In the genomic region with DNA sequence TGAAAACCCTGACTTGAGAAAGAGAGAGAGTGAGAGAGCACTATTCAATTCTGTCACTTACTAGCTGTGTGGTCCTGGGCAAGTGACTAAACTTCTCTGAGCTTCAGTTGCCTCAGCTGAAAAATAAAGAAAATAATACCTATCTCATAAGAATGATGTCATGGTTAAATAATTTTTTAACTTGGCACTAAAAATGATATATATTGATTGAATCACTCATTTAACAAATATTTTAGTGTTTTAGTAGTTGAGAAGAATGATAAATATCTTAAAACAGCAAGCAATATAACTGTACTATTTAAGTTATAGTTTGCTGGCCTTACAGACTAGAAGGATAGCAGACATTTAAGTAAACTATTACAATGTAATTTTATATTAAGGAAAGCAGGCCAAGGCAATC, we compare ENCODE assay signal across 35 cellular contexts.
"Had no signal": no experiment of that assay in that cellular context is flagged by ENCODE, and none has a peak within 500 bp of the region (broad histone marks: within the 10 kb centered on the region; RNA-seq: fewer than 3 reads in every experiment).

No MANE protein-coding gene starts in this region.

- H3K36me3 ChIP-seq: MG63 had no signal

- H3K4me2 ChIP-seq: KMS-11 had no signal

- H3K9me3 ChIP-seq: MG63 had no signal

- DNase-seq: Karpas-422, Kasumi-1, MG63, MM.1S, MV-4-11, NCI-H1048, NCI-H1092, NCI-H1092 treated with DMSO at 0.1 percent for 48 hours, NCI-H1105, NCI-H1105 treated with DMSO at 0.1 percent for 48 hours, NCI-H1417, NCI-H1417 treated with DMSO at 0.1 percent for 48 hours, NCI-H1436, NCI-H1436 treated with DMSO at 0.1 percent for 48 hours, NCI-H146, NCI-H1694, NCI-H1694 treated with DMSO at 0.1 percent for 48 hours, NCI-H187, NCI-H187 treated with DMSO at 0.1 percent for 48 hours, NCI-H1930, NCI-H2029, NCI-H2029 treated with DMSO at 0.1 percent for 48 hours, NCI-H2081, NCI-H2081 treated with DMSO at 0.1 percent for 48 hours, NCI-H2107, NCI-H2171, NCI-H2171 treated with DMSO at 0.1 percent for 48 hours, NCI-H2227 treated with DMSO at 0.1 percent for 48 hours, NCI-H226, NCI-H345, NCI-H446, NCI-H446 treated with DMSO at 0.1 percent for 48 hours, NCI-H510A, NCI-H510A treated with DMSO at 0.1 percent for 48 hours had no signal

- H3K9ac ChIP-seq: KMS-11 had no signal

- H3K4me3 ChIP-seq: MG63 had no signal

- H3K27ac ChIP-seq: KMS-11 had no signal

- H3K27me3 ChIP-seq: MG63 had no signal
